Comparison of ENCODE assay signal across 3 cellular contexts in the genomic region with DNA sequence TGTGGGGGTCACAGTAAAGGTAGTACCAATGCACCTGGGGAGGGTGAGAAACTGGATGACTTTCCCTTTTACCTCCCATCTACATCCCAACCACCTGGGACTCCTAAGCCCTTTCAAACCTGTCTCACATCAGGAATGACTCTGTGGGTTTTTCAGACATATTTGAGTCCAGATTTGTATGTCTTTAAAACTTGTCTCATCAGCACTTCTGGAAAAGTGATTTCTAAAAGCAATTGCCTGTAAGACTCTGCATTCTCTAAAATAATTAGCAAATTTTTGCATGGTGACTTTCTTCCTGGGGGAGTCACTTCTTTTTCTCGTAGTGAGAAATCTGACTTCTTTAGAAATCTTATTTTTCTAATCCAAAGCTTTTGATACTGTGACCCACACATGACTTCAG.
A peak's percentile ranks its signal among the peaks of the same experiment; 100 is the strongest.
TF ChIP-seq lines count a peak whose summit lies in the region.

No MANE protein-coding gene starts in this region.

TF ChIP-seq in GM23338, 12 proteins besides CTCF, POLR2A, EP300 and RAD21:
- TF ChIP-seq, protein P1, sequence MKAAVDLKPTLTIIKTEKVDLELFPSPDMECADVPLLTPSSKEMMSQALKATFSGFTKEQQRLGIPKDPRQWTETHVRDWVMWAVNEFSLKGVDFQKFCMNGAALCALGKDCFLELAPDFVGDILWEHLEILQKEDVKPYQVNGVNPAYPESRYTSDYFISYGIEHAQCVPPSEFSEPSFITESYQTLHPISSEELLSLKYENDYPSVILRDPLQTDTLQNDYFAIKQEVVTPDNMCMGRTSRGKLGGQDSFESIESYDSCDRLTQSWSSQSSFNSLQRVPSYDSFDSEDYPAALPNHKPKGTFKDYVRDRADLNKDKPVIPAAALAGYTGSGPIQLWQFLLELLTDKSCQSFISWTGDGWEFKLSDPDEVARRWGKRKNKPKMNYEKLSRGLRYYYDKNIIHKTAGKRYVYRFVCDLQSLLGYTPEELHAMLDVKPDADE (IDR thresholded peaks at IDR 0.05), result no peak
- TF ChIP-seq, protein P2, sequence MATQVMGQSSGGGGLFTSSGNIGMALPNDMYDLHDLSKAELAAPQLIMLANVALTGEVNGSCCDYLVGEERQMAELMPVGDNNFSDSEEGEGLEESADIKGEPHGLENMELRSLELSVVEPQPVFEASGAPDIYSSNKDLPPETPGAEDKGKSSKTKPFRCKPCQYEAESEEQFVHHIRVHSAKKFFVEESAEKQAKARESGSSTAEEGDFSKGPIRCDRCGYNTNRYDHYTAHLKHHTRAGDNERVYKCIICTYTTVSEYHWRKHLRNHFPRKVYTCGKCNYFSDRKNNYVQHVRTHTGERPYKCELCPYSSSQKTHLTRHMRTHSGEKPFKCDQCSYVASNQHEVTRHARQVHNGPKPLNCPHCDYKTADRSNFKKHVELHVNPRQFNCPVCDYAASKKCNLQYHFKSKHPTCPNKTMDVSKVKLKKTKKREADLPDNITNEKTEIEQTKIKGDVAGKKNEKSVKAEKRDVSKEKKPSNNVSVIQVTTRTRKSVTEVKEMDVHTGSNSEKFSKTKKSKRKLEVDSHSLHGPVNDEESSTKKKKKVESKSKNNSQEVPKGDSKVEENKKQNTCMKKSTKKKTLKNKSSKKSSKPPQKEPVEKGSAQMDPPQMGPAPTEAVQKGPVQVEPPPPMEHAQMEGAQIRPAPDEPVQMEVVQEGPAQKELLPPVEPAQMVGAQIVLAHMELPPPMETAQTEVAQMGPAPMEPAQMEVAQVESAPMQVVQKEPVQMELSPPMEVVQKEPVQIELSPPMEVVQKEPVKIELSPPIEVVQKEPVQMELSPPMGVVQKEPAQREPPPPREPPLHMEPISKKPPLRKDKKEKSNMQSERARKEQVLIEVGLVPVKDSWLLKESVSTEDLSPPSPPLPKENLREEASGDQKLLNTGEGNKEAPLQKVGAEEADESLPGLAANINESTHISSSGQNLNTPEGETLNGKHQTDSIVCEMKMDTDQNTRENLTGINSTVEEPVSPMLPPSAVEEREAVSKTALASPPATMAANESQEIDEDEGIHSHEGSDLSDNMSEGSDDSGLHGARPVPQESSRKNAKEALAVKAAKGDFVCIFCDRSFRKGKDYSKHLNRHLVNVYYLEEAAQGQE (IDR thresholded peaks at IDR 0.05; ENCODE audit: unreplicated experiment), result no peak
- TF ChIP-seq ZNF331 (CRISPR knock-in tag; IDR thresholded peaks at IDR 0.05; ENCODE audit: low read depth), result no peak
- no peak for TF ChIP-seq ZNF114 (CRISPR knock-in tag; IDR thresholded peaks at IDR 0.05)

TF ChIP-seq in IMR-90, 13 proteins besides CTCF, POLR2A, EP300 and RAD21:
- no peak for TF ChIP-seq FOS (IDR thresholded peaks at IDR 0.05; ENCODE audit: low read depth, low read length)
- TF ChIP-seq BHLHE40 (IDR thresholded peaks at IDR 0.05; ENCODE audit: low read depth, low read length), result no peak
- TF ChIP-seq NFE2L2 (IDR thresholded peaks at IDR 0.05; ENCODE audit: low read depth, low read length), result no peak
- peak; percentile 61 for TF ChIP-seq MAFK (IDR thresholded peaks at IDR 0.05; ENCODE audit: low read depth, low read length)
- no peak for TF ChIP-seq MAZ (IDR thresholded peaks at IDR 0.05; ENCODE audit: borderline replicate concordance, low read depth, low read length)
TF ChIP-seq in IMR-90: peak in this region for 1.

TF ChIP-seq in K562, 482 proteins besides CTCF, POLR2A, EP300 and RAD21:
- TF ChIP-seq MAFG (tag; conservative IDR thresholded peaks at IDR 0.05), result 0 out of 2 replicates have a peak, but pooled peaks have one; percentile 16
- TF ChIP-seq ZNF316 (IDR thresholded peaks at IDR 0.05), result peak; percentile 40; the same call in 1 of the 2 replicates
- TF ChIP-seq CBFA2T3 (IDR thresholded peaks at IDR 0.05), result no peak
- TF ChIP-seq ZNF584 (CRISPR knock-in tag; IDR thresholded peaks at IDR 0.05; ENCODE audit: low read depth), result no peak
- TF ChIP-seq, protein P3, sequence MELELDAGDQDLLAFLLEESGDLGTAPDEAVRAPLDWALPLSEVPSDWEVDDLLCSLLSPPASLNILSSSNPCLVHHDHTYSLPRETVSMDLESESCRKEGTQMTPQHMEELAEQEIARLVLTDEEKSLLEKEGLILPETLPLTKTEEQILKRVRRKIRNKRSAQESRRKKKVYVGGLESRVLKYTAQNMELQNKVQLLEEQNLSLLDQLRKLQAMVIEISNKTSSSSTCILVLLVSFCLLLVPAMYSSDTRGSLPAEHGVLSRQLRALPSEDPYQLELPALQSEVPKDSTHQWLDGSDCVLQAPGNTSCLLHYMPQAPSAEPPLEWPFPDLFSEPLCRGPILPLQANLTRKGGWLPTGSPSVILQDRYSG (tag; conservative IDR thresholded peaks at IDR 0.05; ENCODE audit: low read depth), result no peak
